In the genomic region with DNA sequence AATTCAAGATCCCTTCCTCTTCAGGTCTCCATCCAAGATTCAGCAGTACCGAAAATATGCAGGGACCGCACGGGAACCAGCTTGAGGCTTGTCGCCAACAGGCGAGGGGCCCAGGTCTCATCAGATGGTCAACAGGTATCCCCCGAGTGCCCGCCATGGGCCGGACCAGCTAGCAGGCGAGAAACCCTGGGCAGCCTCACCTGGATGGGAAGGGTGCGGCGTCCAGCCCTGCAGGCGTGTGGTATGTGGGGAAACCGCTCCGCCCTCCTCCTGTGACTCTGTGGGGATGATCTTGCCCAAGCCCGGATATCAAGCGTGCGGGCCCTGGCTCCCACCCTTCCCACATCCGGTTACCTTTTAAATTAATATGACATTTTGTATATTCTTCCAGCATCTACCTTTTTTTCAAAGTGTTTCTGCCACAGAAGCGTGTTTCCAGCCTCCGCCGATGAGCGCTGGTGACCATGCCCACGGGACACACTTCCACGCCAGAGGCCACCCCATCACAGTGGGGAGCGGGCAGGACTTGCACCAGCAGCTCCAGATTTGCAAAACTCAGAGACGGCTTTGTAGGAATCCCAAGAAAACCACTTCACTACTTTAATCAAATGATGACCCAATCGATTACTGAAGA, we compare ENCODE assay signal across 22 cellular contexts. TPM values are rescaled to one million over a fixed set of nuclear protein-coding genes. Genes with fewer than 3 reads are reported as not detected.
DNase-seq lines count a peak whose midpoint lies in the region; ATAC-seq and TF ChIP-seq lines count a peak whose summit lies in the region.
"Had no signal": no experiment of that assay in that cellular context is flagged by ENCODE, and none has a peak within 500 bp of the region (broad histone marks: within the 10 kb centered on the region; RNA-seq: fewer than 3 reads in every experiment).

No MANE protein-coding gene starts in this region.

- H3K4me1 ChIP-seq in gastroesophageal sphincter: peaks cover 0 to 46% (median 10%) of the 10 kb centered on the region in 3 donors

- intact Hi-C loops in CD14-positive monocyte (cut with micrococcal nuclease): no loop called here
- intact Hi-C loops in sciatic nerve (cut with DNase I): no loop called here

- POLR2A ChIA-PET in RWPE1 (lab: Yijun Ruan, JAX; ENCODE audit: low non-redundant PET): no interaction called here

- no peak for TF ChIP-seq CTCF in CD14-positive monocyte (IDR thresholded peaks at IDR 0.05)
- no peak for TF ChIP-seq CTCF in RWPE1 (conservative IDR thresholded peaks at IDR 0.05; ENCODE audit: low read depth)
- TF ChIP-seq CTCF in gastroesophageal sphincter (IDR thresholded peaks at IDR 0.05): no peak

- no peak for TF ChIP-seq POLR2A in gastroesophageal sphincter (IDR thresholded peaks at IDR 0.05)

- CTCF ChIA-PET in RWPE1 (lab: Yijun Ruan, JAX): no interaction called here

- peaks cover 0 to 3% (median 0%) of the 10 kb centered on the region in 3 donors for H3K27me3 Mint-ChIP-seq in CD14-positive monocyte (ENCODE audit: low read depth in 3 of 3)
- no peaks in the 10 kb centered on the region for H3K27me3 Mint-ChIP-seq in T-helper 2 cell treated with Interferon-gamma antibody and Interleukin-4, amounts not matched to agents 5 μg/mL and 100 μg/mL, for 36 hours (ENCODE audit: low read depth)

- H3K36me3 Mint-ChIP-seq in CD14-positive monocyte: peaks cover 47 to 76% of the 10 kb centered on the region in 2 donors
- no peaks in the 10 kb centered on the region for H3K36me3 Mint-ChIP-seq in T-helper 2 cell treated with Interferon-gamma antibody and Interleukin-4, amounts not matched to agents 5 μg/mL and 100 μg/mL, for 36 hours (ENCODE audit: low read depth)

- H3K9me3 ChIP-seq in gastroesophageal sphincter: no peaks in the 10 kb centered on the region

- peak overlapping the region in 5 of 7 donors; percentile 52 to 76 (median 69) for H3K27ac Mint-ChIP-seq in CD14-positive monocyte
- H3K27ac Mint-ChIP-seq in T-helper 2 cell treated with Interferon-gamma antibody and Interleukin-4, amounts not matched to agents 5 μg/mL and 100 μg/mL, for 36 hours: no peak overlapping the region

- no peak for TF ChIP-seq EP300 in gastroesophageal sphincter (IDR thresholded peaks at IDR 0.05)

- no peak overlapping the region for H3K4me3 Mint-ChIP-seq in CD14-positive monocyte
- no peak overlapping the region for H3K4me3 Mint-ChIP-seq in T-helper 2 cell treated with Interferon-gamma antibody and Interleukin-4, amounts not matched to agents 5 μg/mL and 100 μg/mL, for 36 hours
- H3K4me3 Mint-ChIP-seq: CD4-positive, alpha-beta memory T cell had no signal

- DNase-seq in CD14-positive monocyte (ENCODE audit: low spot score): no peak
- no peak for DNase-seq in RWPE1 (ENCODE audit: low spot score)
- peak; percentile 42 for DNase-seq in left lobe of liver (ENCODE audit: low spot score)
- DNase-seq in sciatic nerve (ENCODE audit: low spot score): peak; percentile 56
- DNase-seq in T-helper 2 cell treated with Interferon-gamma antibody and Interleukin-4, amounts not matched to agents 5 μg/mL and 100 μg/mL, for 36 hours (ENCODE audit: low spot score): no peak
- DNase-seq: ACHN; AML-193; CD4-positive, alpha-beta memory T cell; DND-41; GM23248; MV-4-11; NCI-H1417 treated with DMSO at 0.1 percent for 48 hours; NCI-H1930; NCI-H2171; NCI-H446 treated with DMSO at 0.1 percent for 48 hours; NCI-H748 treated with DMSO at 0.1 percent for 48 hours; OCI-M1; SIG-M5 had no signal

- 76 to 85% methylated on average over 5 to 6 of the region's 27 CpGs for WGBS in gastroesophageal sphincter (ENCODE audit: low coverage in 1 of 2), 2 donors

- no peak for ATAC-seq in left lobe of liver
- no peak for ATAC-seq in sciatic nerve
- ATAC-seq in GM21723 (IDR thresholded peaks at IDR 0.05; ENCODE audit: unreplicated experiment): no peak
- no peak for ATAC-seq in gastroesophageal sphincter
- ATAC-seq: GM12878 had no signal

- H3K27ac ChIP-seq in RWPE1 (peak overlapping the region; percentile 93), gastroesophageal sphincter (no peak overlapping the region)
- H3K27ac ChIP-seq: GM23248 had no signal

- H3K4me1 Mint-ChIP-seq in CD14-positive monocyte: peaks cover 69% of the 10 kb centered on the region
- H3K4me1 Mint-ChIP-seq in T-helper 2 cell treated with Interferon-gamma antibody and Interleukin-4, amounts not matched to agents 5 μg/mL and 100 μg/mL, for 36 hours (ENCODE audit: low read depth): peaks cover 2% of the 10 kb centered on the region

- no peaks in the 10 kb centered on the region for H3K9me3 Mint-ChIP-seq in CD14-positive monocyte
- H3K9me3 Mint-ChIP-seq in T-helper 2 cell treated with Interferon-gamma antibody and Interleukin-4, amounts not matched to agents 5 μg/mL and 100 μg/mL, for 36 hours: no peaks in the 10 kb centered on the region

- H3K4me3 ChIP-seq in gastroesophageal sphincter: no peak overlapping the region
- H3K4me3 ChIP-seq: GM12878, GM23248, K562 had no signal

- H3K27me3 ChIP-seq in gastroesophageal sphincter: no peaks in the 10 kb centered on the region

- H3K36me3 ChIP-seq in gastroesophageal sphincter: peaks cover 0 to 21% of the 10 kb centered on the region in 2 donors

RNA-seq across cellular contexts. Expression of a gene that starts 33.2 kb away (rescaled TPM):
- polyA plus RNA-seq in CD14-positive monocyte: 1 to 10 TPM; 5.0 to 8.6 TPM
- 16.2 TPM for total RNA-seq in left lobe of liver
- total RNA-seq in sciatic nerve: 53.5 TPM
- total RNA-seq in gastroesophageal sphincter: 10 to 100 TPM; 17.8 to 43.8 (median 29.9) TPM

Comparison
In these comparisons a context has a peak if more than half of its experiments do, and no peak if none do; other contexts are left out.
1. DNase-seq: peak in left lobe of liver (single experiment) and sciatic nerve (single experiment); none in CD14-positive monocyte (single experiment), RWPE1 (single experiment) and T-helper 2 cell treated with Interferon-gamma antibody and Interleukin-4, amounts not matched to agents 5 μg/mL and 100 μg/mL, for 36 hours (single experiment).